In the genomic region with DNA sequence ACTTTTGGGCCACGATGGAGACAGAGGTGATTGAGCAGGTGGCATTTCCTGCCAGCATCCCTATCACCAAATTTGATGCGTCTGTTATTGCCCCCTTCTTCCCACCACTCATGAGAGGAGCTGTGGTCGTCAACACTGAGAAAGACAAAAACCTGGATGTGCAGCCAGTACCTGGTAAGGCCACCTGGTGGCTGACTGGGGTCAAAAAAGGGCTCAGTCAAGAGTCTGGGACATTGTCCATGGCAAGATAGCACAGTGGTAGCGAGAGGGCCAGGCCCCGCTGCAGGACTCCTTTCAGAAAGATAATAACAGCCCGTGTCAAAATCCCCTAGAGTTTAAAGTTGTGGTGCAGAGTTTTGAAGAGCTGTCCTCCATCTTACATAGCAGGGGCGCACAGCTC, we compare ENCODE assay signal across 1 cellular context.
TF ChIP-seq lines count a peak whose summit lies in the region.

No MANE protein-coding gene starts in this region.

TF ChIP-seq in WTC11, 78 proteins besides CTCF, POLR2A, EP300 and RAD21:
- TF ChIP-seq, protein P1, sequence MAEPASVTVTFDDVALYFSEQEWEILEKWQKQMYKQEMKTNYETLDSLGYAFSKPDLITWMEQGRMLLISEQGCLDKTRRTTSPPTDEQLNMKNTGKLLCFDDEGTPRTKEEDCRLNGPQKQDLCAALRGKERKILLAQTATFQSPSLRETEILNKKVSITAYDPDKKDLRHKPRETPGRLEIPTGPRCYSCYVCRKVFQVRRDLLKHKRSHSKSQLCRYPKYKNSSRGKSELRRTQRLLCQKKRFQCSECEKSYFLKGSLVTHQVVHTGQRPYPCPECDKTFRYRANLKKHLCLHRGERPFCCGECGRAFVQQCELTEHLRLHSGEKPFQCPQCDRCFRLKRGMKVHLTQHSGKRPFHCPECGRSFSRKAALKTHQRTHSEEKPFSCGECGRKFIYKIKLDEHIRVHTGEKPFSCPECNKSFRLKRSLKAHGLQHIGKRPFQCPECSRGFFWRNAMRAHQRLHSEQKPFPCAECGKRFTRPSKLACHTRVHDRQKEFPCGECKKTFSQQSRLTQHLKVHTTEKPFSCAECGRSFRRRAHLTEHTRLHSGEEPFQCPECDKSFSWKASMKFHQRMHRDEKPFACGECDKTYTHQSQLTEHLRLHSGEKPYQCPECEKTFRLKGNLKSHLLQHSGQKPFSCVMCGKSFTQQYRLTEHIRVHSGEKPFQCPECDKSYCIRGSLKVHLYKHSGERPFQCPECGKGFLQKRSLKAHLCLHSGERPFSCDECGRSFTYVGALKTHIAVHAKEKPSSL (CRISPR knock-in tag; conservative IDR thresholded peaks at IDR 0.05): no peak
- TF ChIP-seq ZNF138 (CRISPR knock-in tag; conservative IDR thresholded peaks at IDR 0.05): no peak
- TF ChIP-seq, protein P2, sequence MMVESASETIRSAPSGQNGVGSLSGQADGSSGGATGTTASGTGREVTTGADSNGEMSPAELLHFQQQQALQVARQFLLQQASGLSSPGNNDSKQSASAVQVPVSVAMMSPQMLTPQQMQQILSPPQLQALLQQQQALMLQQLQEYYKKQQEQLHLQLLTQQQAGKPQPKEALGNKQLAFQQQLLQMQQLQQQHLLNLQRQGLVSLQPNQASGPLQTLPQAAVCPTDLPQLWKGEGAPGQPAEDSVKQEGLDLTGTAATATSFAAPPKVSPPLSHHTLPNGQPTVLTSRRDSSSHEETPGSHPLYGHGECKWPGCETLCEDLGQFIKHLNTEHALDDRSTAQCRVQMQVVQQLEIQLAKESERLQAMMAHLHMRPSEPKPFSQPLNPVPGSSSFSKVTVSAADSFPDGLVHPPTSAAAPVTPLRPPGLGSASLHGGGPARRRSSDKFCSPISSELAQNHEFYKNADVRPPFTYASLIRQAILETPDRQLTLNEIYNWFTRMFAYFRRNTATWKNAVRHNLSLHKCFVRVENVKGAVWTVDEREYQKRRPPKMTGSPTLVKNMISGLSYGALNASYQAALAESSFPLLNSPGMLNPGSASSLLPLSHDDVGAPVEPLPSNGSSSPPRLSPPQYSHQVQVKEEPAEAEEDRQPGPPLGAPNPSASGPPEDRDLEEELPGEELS (CRISPR knock-in tag; IDR thresholded peaks at IDR 0.05): no peak
- TF ChIP-seq, protein P3, sequence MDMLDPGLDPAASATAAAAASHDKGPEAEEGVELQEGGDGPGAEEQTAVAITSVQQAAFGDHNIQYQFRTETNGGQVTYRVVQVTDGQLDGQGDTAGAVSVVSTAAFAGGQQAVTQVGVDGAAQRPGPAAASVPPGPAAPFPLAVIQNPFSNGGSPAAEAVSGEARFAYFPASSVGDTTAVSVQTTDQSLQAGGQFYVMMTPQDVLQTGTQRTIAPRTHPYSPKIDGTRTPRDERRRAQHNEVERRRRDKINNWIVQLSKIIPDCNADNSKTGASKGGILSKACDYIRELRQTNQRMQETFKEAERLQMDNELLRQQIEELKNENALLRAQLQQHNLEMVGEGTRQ (CRISPR knock-in tag; IDR thresholded peaks at IDR 0.05): no peak
TF ChIP-seq in WTC11: peak in this region for 0.
